In genomic region chr9:13962006-13962405, GRCh38 we compare ENCODE assay signal across 20 cellular contexts.
DNase-seq lines count a peak whose midpoint lies in the region; ATAC-seq and TF ChIP-seq lines count a peak whose summit lies in the region.
"Had no signal": no experiment of that assay in that cellular context is flagged by ENCODE, and none has a peak within 500 bp of the region (broad histone marks: within the 10 kb centered on the region; RNA-seq: fewer than 3 reads in every experiment).

No MANE protein-coding gene starts in this region.

- H3K4me1 ChIP-seq in ascending aorta (peaks cover 0 to 23% of the 10 kb centered on the region in 2 donors), thoracic aorta (ENCODE audit: control insufficient read depth in 1 of 2, low read depth in 2 of 2) (peaks cover 4 to 49% of the 10 kb centered on the region in 2 donors)
- H3K4me1 ChIP-seq: A549 had no signal

- ATAC-seq in thoracic aorta (ENCODE audit: insufficient number of reproducible peaks, low FRiP score, low read depth), result peak; percentile 37
- ATAC-seq: A549, PC-3 had no signal

- intact Hi-C loops in ascending aorta (cut with DNase I), result no loop called here

- H3K27me3 ChIP-seq in ascending aorta (no peaks in the 10 kb centered on the region), thoracic aorta (replicated peaks; ENCODE audit: insufficient read depth) (no peaks in the 10 kb centered on the region)

- peak overlapping the region in 1 of 2 donors; percentile 6 for H3K4me3 ChIP-seq in ascending aorta
- no peak overlapping the region for H3K4me3 ChIP-seq in fibroblast of pulmonary artery (replicated peaks; ENCODE audit: low read depth, low read length)
- H3K4me3 ChIP-seq in thoracic aorta, result peak overlapping the region; percentile 24
- H3K4me3 ChIP-seq: A549; BLaER1 treated with 17β-estradiol and CSF1 and Interleukin-3, amounts not matched to agents 10 nM and 100 nM; MG63 had no signal

- H3K27ac ChIP-seq in ascending aorta (peak overlapping the region; percentile 74 to 79), thoracic aorta (peak overlapping the region; percentile 12 to 73), substantia nigra (ENCODE audit: low read depth, low read length, poor library complexity, severe bottlenecking) (no peak overlapping the region)
- H3K27ac ChIP-seq: A549; BLaER1 treated with 17β-estradiol and CSF1 and Interleukin-3, amounts not matched to agents 10 nM and 100 nM had no signal

- H3K36me3 ChIP-seq in ascending aorta (no peaks in the 10 kb centered on the region), thoracic aorta (no peaks in the 10 kb centered on the region)
- H3K36me3 ChIP-seq: BLaER1 treated with 17β-estradiol and CSF1 and Interleukin-3, amounts not matched to agents 10 nM and 100 nM; MG63 had no signal

- DNase-seq in ascending aorta (ENCODE audit: low spot score in 2 of 2) (peak in 1 of 2 donors; percentile 66), fibroblast of pulmonary artery (ENCODE audit: low read depth) (peak; percentile 53), medulla oblongata (ENCODE audit: extremely low spot score) (peak; percentile 4), thoracic aorta (ENCODE audit: low spot score) (no peak), C1 segment of cervical spinal cord (lab: John Stamatoyannopoulos, UW) (no peak), GM10266 (ENCODE audit: extremely low spot score) (no peak), RPMI8226 (no peak), substantia nigra (lab: John Stamatoyannopoulos, UW) (no peak)
- DNase-seq: DMS 273 treated with DMSO at 0.1 percent for 48 hours, GF-D8, H7, Karpas-422, MG63, NCI-H1092, NCI-H146, NCI-H2081, NCI-H774, PC-3 had no signal

- TF ChIP-seq CTCF in ascending aorta (IDR thresholded peaks at IDR 0.05) (no peak), fibroblast of pulmonary artery (IDR thresholded peaks at IDR 0.05; ENCODE audit: low read length, missing control alignments) (no peak), thoracic aorta (IDR thresholded peaks at IDR 0.05) (no peak), GM10266 (IDR thresholded peaks at IDR 0.05; ENCODE audit: control insufficient read depth, insufficient read depth, low read depth, missing control alignments) (no peak)

- H3K9me3 ChIP-seq in ascending aorta (no peaks in the 10 kb centered on the region), thoracic aorta (no peaks in the 10 kb centered on the region)
- H3K9me3 ChIP-seq: A549, MG63 had no signal

Comparison
In these comparisons a context has a peak if more than half of its experiments do, and no peak if none do; other contexts are left out.
1. DNase-seq: peak in fibroblast of pulmonary artery (single experiment) and medulla oblongata (single experiment); none in thoracic aorta (single experiment), C1 segment of cervical spinal cord (0 of 14), GM10266 (single experiment), RPMI8226 (single experiment) and substantia nigra (0 of 49).